Comparison of ENCODE assay signal across 1 cellular context in genomic region chr17:56833023-56833811, GRCh38.
TF ChIP-seq lines count a peak whose summit lies in the region.

No MANE protein-coding gene starts in this region.

TF ChIP-seq in HepG2, 621 proteins besides CTCF, POLR2A, EP300 and RAD21 (continued from another document and continues in another):
- TF ChIP-seq TSC22D2 (CRISPR knock-in tag; IDR thresholded peaks at IDR 0.05; ENCODE audit: borderline replicate concordance) (no peak), ZNF543 (CRISPR knock-in tag; IDR thresholded peaks at IDR 0.05) (peak; percentile 80; the same call in 1 of the 2 replicates), ZBTB1 (CRISPR knock-in tag; IDR thresholded peaks at IDR 0.05; ENCODE audit: borderline replicate concordance) (no peak), STAT6 (CRISPR knock-in tag; IDR thresholded peaks at IDR 0.05; ENCODE audit: borderline replicate concordance) (no peak), MED13 (CRISPR knock-in tag; IDR thresholded peaks at IDR 0.05) (no peak), THYN1 (CRISPR knock-in tag; IDR thresholded peaks at IDR 0.05; ENCODE audit: borderline replicate concordance, low read depth) (no peak), RBAK (CRISPR knock-in tag; IDR thresholded peaks at IDR 0.05) (no peak), HOXD1 (CRISPR knock-in tag; IDR thresholded peaks at IDR 0.05) (no peak; the same call in 1 of the 2 replicates), AHDC1 (CRISPR knock-in tag; IDR thresholded peaks at IDR 0.05; ENCODE audit: borderline replicate concordance) (no peak), E2F5 (CRISPR knock-in tag; conservative IDR thresholded peaks at IDR 0.05) (0 out of 2 replicates have a peak, but pooled peaks have one; percentile 20), PHF5A (CRISPR knock-in tag; IDR thresholded peaks at IDR 0.05; ENCODE audit: low read depth, unreplicated experiment) (no peak), PHF21A (CRISPR knock-in tag; IDR thresholded peaks at IDR 0.05) (no peak), ATF7-NPFF (CRISPR knock-in tag; IDR thresholded peaks at IDR 0.05; ENCODE audit: low read depth) (no peak; the same call in 1 of the 2 replicates), RFX5 (IDR thresholded peaks at IDR 0.05; ENCODE audit: low read depth, low read length) (no peak), TOE1 (CRISPR knock-in tag; IDR thresholded peaks at IDR 0.05) (no peak; the same call in 1 of the 2 replicates), ZFP82 (CRISPR knock-in tag; IDR thresholded peaks at IDR 0.05; ENCODE audit: borderline replicate concordance) (no peak), HNF4A (CRISPR knock-in tag; IDR thresholded peaks at IDR 0.05) (no peak), FUBP1 (CRISPR knock-in tag; IDR thresholded peaks at IDR 0.05; ENCODE audit: borderline replicate concordance) (no peak), LRRFIP1 (CRISPR knock-in tag; conservative IDR thresholded peaks at IDR 0.05) (no peak), PATZ1 (CRISPR knock-in tag; IDR thresholded peaks at IDR 0.05) (peak; percentile 10; the same call in 1 of the 2 replicates), NFYC (CRISPR knock-in tag; IDR thresholded peaks at IDR 0.05) (no peak), ZNF878 (CRISPR knock-in tag; IDR thresholded peaks at IDR 0.05) (no peak), ZNF331 (CRISPR knock-in tag; IDR thresholded peaks at IDR 0.05) (no peak), POLR2G (IDR thresholded peaks at IDR 0.05; ENCODE audit: low read depth, low read length) (no peak), NR2F1 (CRISPR knock-in tag; IDR thresholded peaks at IDR 0.05) (no peak), ELF3 (CRISPR knock-in tag; IDR thresholded peaks at IDR 0.05) (peak; percentile 57; the same call in 1 of the 2 replicates), ZNF558 (CRISPR knock-in tag; IDR thresholded peaks at IDR 0.05; ENCODE audit: borderline replicate concordance) (no peak), RCOR2 (CRISPR knock-in tag; IDR thresholded peaks at IDR 0.05) (no peak), WIZ (CRISPR knock-in tag; IDR thresholded peaks at IDR 0.05) (no peak), ZFAT (CRISPR knock-in tag; conservative IDR thresholded peaks at IDR 0.05) (no peak), GMEB2 (CRISPR knock-in tag; IDR thresholded peaks at IDR 0.05; ENCODE audit: low read depth) (no peak), CREBL2 (CRISPR knock-in tag; IDR thresholded peaks at IDR 0.05; ENCODE audit: borderline replicate concordance) (peak; percentile 20; the same call in 1 of the 2 replicates), MXD4 (CRISPR knock-in tag; IDR thresholded peaks at IDR 0.05) (peak; percentile 4; the same call in 1 of the 2 replicates), ZBTB26 (CRISPR knock-in tag; IDR thresholded peaks at IDR 0.05; ENCODE audit: borderline replicate concordance) (no peak), ARID3A (IDR thresholded peaks at IDR 0.05; ENCODE audit: low read depth, low read length) (no peak)
